Comparison of ENCODE assay signal across 1 cellular context in genomic region chr9:3434594-3434993, GRCh38.
A peak's percentile ranks its signal among the peaks of the same experiment; 100 is the strongest.
TF ChIP-seq lines count a peak whose summit lies in the region.

No MANE protein-coding gene starts in this region.

TF ChIP-seq in IMR-90, 13 proteins besides CTCF, POLR2A, EP300 and RAD21:
- peak; percentile 99 for TF ChIP-seq CEBPB (IDR thresholded peaks at IDR 0.05; ENCODE audit: low read depth, low read length)
- no peak for TF ChIP-seq FOS (IDR thresholded peaks at IDR 0.05; ENCODE audit: low read depth, low read length)
